ENCODE assay signal across 8 cellular contexts in the genomic region with DNA sequence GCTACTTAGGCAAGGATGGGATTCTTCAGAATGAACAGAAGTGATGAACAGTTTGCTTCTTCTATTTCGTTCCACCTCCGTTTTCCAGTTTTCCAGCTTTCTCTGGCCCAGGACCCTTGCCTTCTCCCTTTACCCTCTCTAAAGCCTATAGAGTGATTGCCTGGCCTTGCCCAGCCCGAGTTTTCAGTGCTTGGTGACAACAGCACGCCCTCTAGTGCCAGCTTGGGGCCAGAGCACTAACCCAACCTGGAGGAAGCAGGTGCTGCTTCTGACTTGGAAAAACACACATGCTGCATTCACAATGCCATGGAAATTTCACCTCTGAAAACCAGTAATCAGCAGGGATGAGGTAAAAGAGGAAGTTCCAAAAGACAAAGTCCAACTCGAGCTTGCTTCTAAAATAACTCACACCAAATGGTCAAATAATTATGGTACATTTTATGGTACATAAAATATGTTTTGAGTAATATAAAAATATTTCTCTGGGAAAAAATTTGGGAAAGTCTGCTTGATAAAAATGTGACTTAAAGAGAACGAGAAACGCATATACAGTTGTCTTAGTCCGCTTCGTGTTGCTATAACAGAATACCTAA. TPM values are rescaled to one million over a fixed set of nuclear protein-coding genes. Genes with fewer than 3 reads are reported as not detected.
DNase-seq lines count a peak whose midpoint lies in the region; ATAC-seq and TF ChIP-seq lines count a peak whose summit lies in the region.

No MANE protein-coding gene starts in this region.

- no peak for TF ChIP-seq EP300 in suprapubic skin (IDR thresholded peaks at IDR 0.05)

- TF ChIP-seq CTCF in GM12872 (IDR thresholded peaks at IDR 0.05; ENCODE audit: insufficient read depth, low read depth, low read length) = peak; percentile 97
- TF ChIP-seq CTCF in RWPE2 (IDR thresholded peaks at IDR 0.05; ENCODE audit: poor library complexity, severe bottlenecking) = peak; percentile 97
- peak; percentile 99 for TF ChIP-seq CTCF in fibroblast of villous mesenchyme (IDR thresholded peaks at IDR 0.05; ENCODE audit: insufficient read depth, low read depth, low read length)
- TF ChIP-seq CTCF in suprapubic skin (IDR thresholded peaks at IDR 0.05) = peak; percentile 62 to 87

- H3K27me3 ChIP-seq in RWPE2 (ENCODE audit: insufficient read depth, poor library complexity, severe bottlenecking) = no peaks in the 10 kb centered on the region
- no peaks in the 10 kb centered on the region for H3K27me3 ChIP-seq in suprapubic skin

- no peak for TF ChIP-seq POLR2A in suprapubic skin (IDR thresholded peaks at IDR 0.05)

- H3K9me3 ChIP-seq in RWPE2 (ENCODE audit: severe bottlenecking) = no peaks in the 10 kb centered on the region
- H3K9me3 ChIP-seq in suprapubic skin = no peaks in the 10 kb centered on the region

- peak; percentile 65 for DNase-seq in M059J (ENCODE audit: low read depth)
- peak; percentile 69 for DNase-seq in RWPE2 (ENCODE audit: low spot score)
- DNase-seq in activated T-helper 1 cell treated with anti-CD3 and anti-CD28 coated beads, Interleukin-2, amount 50 U/mL, for 16 hours (ENCODE audit: low read depth in 1 of 2, low spot score in 1 of 2) = peak; percentile 50 to 57
- DNase-seq in fibroblast of villous mesenchyme (ENCODE audit: low read depth) = peak; percentile 73
- peak in 48 of 56 donors; percentile 4 to 83 (median 40) for DNase-seq in nucleus accumbens (lab: John Stamatoyannopoulos, UW)
- DNase-seq in suprapubic skin (ENCODE audit: low spot score in 2 of 2) = peak; percentile 70 to 84

- H3K36me3 ChIP-seq in RWPE2 (ENCODE audit: low read depth) (no peaks in the 10 kb centered on the region), suprapubic skin (no peaks in the 10 kb centered on the region)

- H3K27ac ChIP-seq in RWPE2 (ENCODE audit: poor library complexity, severe bottlenecking) (no peak overlapping the region), suprapubic skin (no peak overlapping the region)

- ATAC-seq in RWPE2 (ENCODE audit: low read depth) (peak; percentile 86), HG03135 (IDR thresholded peaks at IDR 0.05; ENCODE audit: unreplicated experiment) (no peak)

- H3K4me3 ChIP-seq in RWPE2 (ENCODE audit: severe bottlenecking) (no peak overlapping the region), fibroblast of villous mesenchyme (ENCODE audit: low read depth, low read length) (no peak overlapping the region), suprapubic skin (no peak overlapping the region)

- WGBS in suprapubic skin = 28% methylated on average over 9 of the region's 9 CpGs

- H3K4me1 ChIP-seq in RWPE2 (ENCODE audit: insufficient read depth, poor library complexity, severe bottlenecking) (no peaks in the 10 kb centered on the region), suprapubic skin (no peaks in the 10 kb centered on the region)

RNA-seq across cellular contexts. Expression of gene UBE2T, which starts 26.1 kb away (rescaled TPM):
- 249 and 263 TPM in 2 replicates for total RNA-seq in M059J (2014; rRNA removed; shearing (Covaris generic))
- total RNA-seq in fibroblast of villous mesenchyme = 23.5 and 35.8 TPM in 2 replicates
- total RNA-seq in suprapubic skin = 10 to 100 TPM in 2 of 4 donors, 1 to 10 TPM in 2; 4.1 to 13.3 (median 7.6) TPM

RNA-seq across cellular contexts. Expression of gene PPP1R12B, which starts 32.8 kb away (rescaled TPM):
- total RNA-seq in M059J (2014; rRNA removed; shearing (Covaris generic)) = 4.1 and 9.3 TPM in 2 replicates
- total RNA-seq in fibroblast of villous mesenchyme (21.6 and 22.9 TPM in 2 replicates), suprapubic skin (10 to 100 TPM; 28.4 to 90.7 (median 30.8) TPM)
